Comparison of ENCODE assay signal across 2 cellular contexts in genomic region chr7:47482013-47482761, GRCh38.
A peak's percentile ranks its signal among the peaks of the same experiment; 100 is the strongest.
TF ChIP-seq lines count a peak whose summit lies in the region.

No MANE protein-coding gene starts in this region.

TF ChIP-seq in HepG2, 621 proteins besides CTCF, POLR2A, EP300 and RAD21 (continued from another document):
- TF ChIP-seq, protein P1, sequence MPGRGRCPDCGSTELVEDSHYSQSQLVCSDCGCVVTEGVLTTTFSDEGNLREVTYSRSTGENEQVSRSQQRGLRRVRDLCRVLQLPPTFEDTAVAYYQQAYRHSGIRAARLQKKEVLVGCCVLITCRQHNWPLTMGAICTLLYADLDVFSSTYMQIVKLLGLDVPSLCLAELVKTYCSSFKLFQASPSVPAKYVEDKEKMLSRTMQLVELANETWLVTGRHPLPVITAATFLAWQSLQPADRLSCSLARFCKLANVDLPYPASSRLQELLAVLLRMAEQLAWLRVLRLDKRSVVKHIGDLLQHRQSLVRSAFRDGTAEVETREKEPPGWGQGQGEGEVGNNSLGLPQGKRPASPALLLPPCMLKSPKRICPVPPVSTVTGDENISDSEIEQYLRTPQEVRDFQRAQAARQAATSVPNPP (CRISPR knock-in tag; IDR thresholded peaks at IDR 0.05) = no peak
- TF ChIP-seq IKZF4 (CRISPR knock-in tag; IDR thresholded peaks at IDR 0.05; ENCODE audit: borderline replicate concordance, low read depth, not compliant biosample characterization) (no peak), HMGA1 (CRISPR knock-in tag; conservative IDR thresholded peaks at IDR 0.05) (no peak), ZNF607 (CRISPR knock-in tag; IDR thresholded peaks at IDR 0.05; ENCODE audit: borderline replicate concordance) (no peak)

TF ChIP-seq in SK-N-SH treated with all-trans-retinoic acid at 6 μM for 48 hours, 23 proteins besides CTCF, POLR2A, EP300 and RAD21 (continued from another document):
- TF ChIP-seq, protein P2, sequence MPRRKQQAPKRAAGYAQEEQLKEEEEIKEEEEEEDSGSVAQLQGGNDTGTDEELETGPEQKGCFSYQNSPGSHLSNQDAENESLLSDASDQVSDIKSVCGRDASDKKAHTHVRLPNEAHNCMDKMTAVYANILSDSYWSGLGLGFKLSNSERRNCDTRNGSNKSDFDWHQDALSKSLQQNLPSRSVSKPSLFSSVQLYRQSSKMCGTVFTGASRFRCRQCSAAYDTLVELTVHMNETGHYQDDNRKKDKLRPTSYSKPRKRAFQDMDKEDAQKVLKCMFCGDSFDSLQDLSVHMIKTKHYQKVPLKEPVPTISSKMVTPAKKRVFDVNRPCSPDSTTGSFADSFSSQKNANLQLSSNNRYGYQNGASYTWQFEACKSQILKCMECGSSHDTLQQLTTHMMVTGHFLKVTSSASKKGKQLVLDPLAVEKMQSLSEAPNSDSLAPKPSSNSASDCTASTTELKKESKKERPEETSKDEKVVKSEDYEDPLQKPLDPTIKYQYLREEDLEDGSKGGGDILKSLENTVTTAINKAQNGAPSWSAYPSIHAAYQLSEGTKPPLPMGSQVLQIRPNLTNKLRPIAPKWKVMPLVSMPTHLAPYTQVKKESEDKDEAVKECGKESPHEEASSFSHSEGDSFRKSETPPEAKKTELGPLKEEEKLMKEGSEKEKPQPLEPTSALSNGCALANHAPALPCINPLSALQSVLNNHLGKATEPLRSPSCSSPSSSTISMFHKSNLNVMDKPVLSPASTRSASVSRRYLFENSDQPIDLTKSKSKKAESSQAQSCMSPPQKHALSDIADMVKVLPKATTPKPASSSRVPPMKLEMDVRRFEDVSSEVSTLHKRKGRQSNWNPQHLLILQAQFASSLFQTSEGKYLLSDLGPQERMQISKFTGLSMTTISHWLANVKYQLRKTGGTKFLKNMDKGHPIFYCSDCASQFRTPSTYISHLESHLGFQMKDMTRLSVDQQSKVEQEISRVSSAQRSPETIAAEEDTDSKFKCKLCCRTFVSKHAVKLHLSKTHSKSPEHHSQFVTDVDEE (CRISPR knock-in tag; IDR thresholded peaks at IDR 0.05) = peak; percentile 88
- TF ChIP-seq CSDC2 (CRISPR knock-in tag; IDR thresholded peaks at IDR 0.05) = peak; percentile 86; the same call in 1 of the 2 replicates
- peak; percentile 78 for TF ChIP-seq TCF4 (CRISPR knock-in tag; IDR thresholded peaks at IDR 0.05; ENCODE audit: borderline replicate concordance)
- TF ChIP-seq ZFP30 (CRISPR knock-in tag; IDR thresholded peaks at IDR 0.05) = no peak
- TF ChIP-seq RARB (CRISPR knock-in tag; IDR thresholded peaks at IDR 0.05) = no peak; the same call in 1 of the 2 replicates
TF ChIP-seq in SK-N-SH treated with all-trans-retinoic acid at 6 μM for 48 hours: peak in this region for 6.
